Comparison of ENCODE assay signal across 30 cellular contexts in genomic region chr12:60281522-60281921, GRCh38.
"Had no signal": no experiment of that assay in that cellular context is flagged by ENCODE, and none has a peak within 500 bp of the region (broad histone marks: within the 10 kb centered on the region; RNA-seq: fewer than 3 reads in every experiment).

No MANE protein-coding gene starts in this region.

- H3K4me3 ChIP-seq: cardiac muscle cell, coronary artery, dorsolateral prefrontal cortex had no signal

- H3K27me3 ChIP-seq: brain microvascular endothelial cell, cardiac muscle cell, dorsolateral prefrontal cortex had no signal

- FAIRE-seq: astrocyte, frontal cortex had no signal

- H3K36me3 ChIP-seq: brain microvascular endothelial cell, cardiac muscle cell, WERI-Rb-1 had no signal

- ATAC-seq: activated CD4-positive, CD25-positive, alpha-beta regulatory T cell treated with anti-CD3 and anti-CD28 coated beads, Interleukin-2, amount 50 U/mL, for 24 hours; activated CD8-positive, alpha-beta T cell treated with anti-CD3 and anti-CD28 coated beads for 36 hours; activated T-cell treated with anti-CD3 and anti-CD28 coated beads, Interleukin-2, amount 50 U/mL, for 4 hours; activated T-helper 17 cell treated with anti-CD3 and anti-CD28 coated beads, Interleukin-2, amount 50 U/mL, for 72 hours; esophagus mucosa; T-helper 17 cell had no signal

- H3K27ac ChIP-seq: brain microvascular endothelial cell, cardiac muscle cell, coronary artery, dorsolateral prefrontal cortex, WERI-Rb-1 had no signal

- DNase-seq: activated B cell treated with CpG ODN at 0.5 μM for 24 hours; activated CD4-positive, alpha-beta T cell treated with anti-CD3 and anti-CD28 coated beads for 48 hours; activated CD4-positive, alpha-beta T cell treated with anti-CD3 and anti-CD28 coated beads, Interleukin-2, amount 50 U/mL, for 1 hour; activated CD4-positive, alpha-beta T cell treated with anti-CD3 and anti-CD28 coated beads, Interleukin-2, amount 50 U/mL, for 48 hours; activated CD8-positive, alpha-beta memory T cell treated with anti-CD3 and anti-CD28 coated beads for 24 hours; activated CD8-positive, alpha-beta T cell treated with anti-CD3 and anti-CD28 coated beads for 36 hours; activated effector memory CD4-positive, alpha-beta T cell treated with Interleukin-2 at 50 U/mL for 16 hours; activated gamma-delta T cell treated with Interleukin-2 at 50 U/mL for 16 hours; activated naive CD4-positive, alpha-beta T cell treated with anti-CD3 and anti-CD28 coated beads, Interleukin-2, amount 50 U/mL, for 16 hours; activated naive CD4-positive, alpha-beta T cell treated with Interleukin-2 at 50 U/mL for 16 hours; activated T-cell treated with anti-CD3 and anti-CD28 coated beads, Interleukin-2, amount 50 U/mL, for 4 hours; amniotic stem cell; anterior cingulate cortex; brain microvascular endothelial cell; dorsolateral prefrontal cortex; effector memory CD4-positive, alpha-beta T cell; endodermal cell; foreskin fibroblast; head of caudate nucleus; T-helper 1 cell; T-helper 17 cell; T1000; WERI-Rb-1 had no signal
